8 cellular contexts compared by ENCODE assay signal in genomic region chr17:81514735-81515529, GRCh38. TPM values are rescaled to one million over a fixed set of nuclear protein-coding genes. Genes with fewer than 3 reads are reported as not detected.
DNase-seq lines count a peak whose midpoint lies in the region; ATAC-seq and TF ChIP-seq lines count a peak whose summit lies in the region.

No MANE protein-coding gene starts in this region.

- H3F3A ChIP-seq in Loucy (ENCODE audit: low read depth), result peaks cover 5% of the 10 kb centered on the region

- POLR2A ChIA-PET in AG04449 (lab: Yijun Ruan, JAX), result interaction anchor here (0.6 to 0.9 kb wide), 5 partner anchors 9 to 120 kb away, joined by 3 to 4 read pairs (median 3); partner anchors contain the start of gene BAHCC1

- peaks cover 77% of the 10 kb centered on the region for H3K79me2 ChIP-seq in Loucy (ENCODE audit: insufficient read depth, low read length)

- TF ChIP-seq POLR2A in prostate gland (IDR thresholded peaks at IDR 0.05), result peak; percentile 68

- H3K27ac ChIP-seq in angular gyrus (ENCODE audit: low read depth, low read length) (peak overlapping the region; percentile 93), prostate gland (peak overlapping the region; percentile 100)

- peak overlapping the region; percentile 95 for H3K9ac ChIP-seq in Loucy (ENCODE audit: low read depth, low read length, poor library complexity, severe bottlenecking)

- H4K20me1 ChIP-seq in Loucy (ENCODE audit: insufficient read depth, low read length, poor library complexity, severe bottlenecking), result peaks cover 53% of the 10 kb centered on the region

- H3K27me3 ChIP-seq in Loucy (ENCODE audit: insufficient read depth, low read length, poor library complexity, severe bottlenecking) (peaks cover 26% of the 10 kb centered on the region), prostate gland (replicated peaks; ENCODE audit: insufficient read depth) (no peaks in the 10 kb centered on the region)

- H3K9me3 ChIP-seq in Loucy (ENCODE audit: insufficient read depth, low read depth, low read length) (no peaks in the 10 kb centered on the region), prostate gland (no peaks in the 10 kb centered on the region)

- H3K4me1 ChIP-seq in Loucy (ENCODE audit: insufficient read depth, low read length, poor library complexity, severe bottlenecking) (peaks cover 43% of the 10 kb centered on the region), prostate gland (replicated peaks) (peaks cover 13% of the 10 kb centered on the region)

- CTCF ChIA-PET in AG04449 (lab: Yijun Ruan, JAX), result no interaction called here

- TF ChIP-seq CTCF in AG04449 (IDR thresholded peaks at IDR 0.05; ENCODE audit: insufficient read depth, low read length, missing control alignments), result no peak
- no peak for TF ChIP-seq CTCF in Loucy (conservative IDR thresholded peaks at IDR 0.05; ENCODE audit: low read length)
- TF ChIP-seq CTCF in prostate gland (IDR thresholded peaks at IDR 0.05), result peak in 1 of 4 experiments; percentile 2

- peak overlapping the region; percentile 94 for H3K4me2 ChIP-seq in Loucy (ENCODE audit: low read depth, low read length, poor library complexity, severe bottlenecking)

- H3K9me2 ChIP-seq in Loucy (replicated peaks; ENCODE audit: low read depth, low read length), result no peaks in the 10 kb centered on the region

- H2AFZ ChIP-seq in Loucy (ENCODE audit: low read length), result no peak overlapping the region

- H3K36me3 ChIP-seq in Loucy (ENCODE audit: insufficient read depth, low read length) (peaks cover 24% of the 10 kb centered on the region), prostate gland (peaks cover 10 to 20% of the 10 kb centered on the region in 2 donors)

- no peak for DNase-seq in AG04449 (ENCODE audit: low read depth, low spot score)
- peak; percentile 43 for DNase-seq in T follicular helper cell (ENCODE audit: low read depth)
- DNase-seq in left ventricle myocardium superior, result peak; percentile 92
- DNase-seq in prostate gland (ENCODE audit: low spot score), result peak; percentile 77

- ATAC-seq in GM18520 (IDR thresholded peaks at IDR 0.05; ENCODE audit: unreplicated experiment) (peak; percentile 25), left ventricle myocardium superior (peak; percentile 55), GM21529 (IDR thresholded peaks at IDR 0.05; ENCODE audit: unreplicated experiment) (no peak)

- 2% methylated on average over 49 of the region's 82 CpGs for WGBS in prostate gland

- peak overlapping the region; percentile 83 for H3K4me3 ChIP-seq in AG04449 (ENCODE audit: low read depth, low read length)
- peak overlapping the region; percentile 76 for H3K4me3 ChIP-seq in Loucy (ENCODE audit: low read length, poor library complexity, severe bottlenecking)
- peak overlapping the region; percentile 89 to 97 for H3K4me3 ChIP-seq in prostate gland

- intact Hi-C loops in left ventricle myocardium superior (cut with micrococcal nuclease) (no loop called here), prostate gland (cut with DNase I) (loop anchor here (5.0 kb wide), 3 partner anchors 52 to 118 kb away; partner anchors contain the start of gene BAHCC1)

RNA-seq across cellular contexts. Expression of gene ACTG1, which starts 2.3 kb away (rescaled TPM):
- 357 TPM for total RNA-seq in left ventricle myocardium superior
- total RNA-seq in prostate gland, result 1,000 to 10,000 TPM; 2,438 to 3,181 TPM

RNA-seq across cellular contexts. Expression of gene FSCN2, which starts 13.2 kb away (rescaled TPM):
- 0.50 TPM for total RNA-seq in left ventricle myocardium superior
- 1 to 10 TPM; 3.1 to 5.6 TPM for total RNA-seq in prostate gland

RNA-seq across cellular contexts. Expression of gene FAAP100, which starts 37.2 kb away (rescaled TPM):
- 15.4 TPM for total RNA-seq in left ventricle myocardium superior
- total RNA-seq in prostate gland, result 10 to 100 TPM; 27.8 to 44.4 TPM
